1 cellular context compared by ENCODE assay signal in genomic region chr22:38032681-38033521, GRCh38.
TF ChIP-seq lines count a peak whose summit lies in the region.

No MANE protein-coding gene starts in this region.

TF ChIP-seq in HepG2, 621 proteins besides CTCF, POLR2A, EP300 and RAD21 (continued from another document and continues in another):
- TF ChIP-seq HINFP (CRISPR knock-in tag; IDR thresholded peaks at IDR 0.05; ENCODE audit: low read depth) (no peak), SP2 (CRISPR knock-in tag; IDR thresholded peaks at IDR 0.05) (no peak), PATZ1 (CRISPR knock-in tag; IDR thresholded peaks at IDR 0.05) (peak; percentile 83), ZNF800 (CRISPR knock-in tag; IDR thresholded peaks at IDR 0.05) (no peak), NFE2L1 (CRISPR knock-in tag; IDR thresholded peaks at IDR 0.05; ENCODE audit: borderline replicate concordance) (no peak), NR3C1 (CRISPR knock-in tag; IDR thresholded peaks at IDR 0.05) (no peak), GTF2F1 (IDR thresholded peaks at IDR 0.05; ENCODE audit: low read length) (no peak), TFAP4 (IDR thresholded peaks at IDR 0.05; ENCODE audit: borderline replicate concordance, low read depth) (peak; percentile 41; the same call in 1 of the 2 replicates), ZSCAN25 (CRISPR knock-in tag; IDR thresholded peaks at IDR 0.05) (no peak), ZBTB40 (IDR thresholded peaks at IDR 0.05) (no peak), ZBTB40 (CRISPR knock-in tag; IDR thresholded peaks at IDR 0.05) (no peak), ZNF609 (CRISPR knock-in tag; IDR thresholded peaks at IDR 0.05; ENCODE audit: borderline replicate concordance) (no peak), ISL2 (CRISPR knock-in tag; IDR thresholded peaks at IDR 0.05) (no peak), RELA (CRISPR knock-in tag; IDR thresholded peaks at IDR 0.05) (no peak), NFKBIZ (CRISPR knock-in tag; IDR thresholded peaks at IDR 0.05) (no peak), TCF7 (IDR thresholded peaks at IDR 0.05; ENCODE audit: low read depth) (peak; percentile 57; the same call in 1 of the 2 replicates), ZNF749 (CRISPR knock-in tag; IDR thresholded peaks at IDR 0.05; ENCODE audit: borderline replicate concordance) (no peak), KDM5A (IDR thresholded peaks at IDR 0.05; ENCODE audit: borderline replicate concordance, low read length) (no peak), HMGA1 (CRISPR knock-in tag; conservative IDR thresholded peaks at IDR 0.05) (no peak), DNMT1 (CRISPR knock-in tag; IDR thresholded peaks at IDR 0.05) (no peak), PPARG (CRISPR knock-in tag; conservative IDR thresholded peaks at IDR 0.05) (no peak), ZBTB39 (CRISPR knock-in tag; IDR thresholded peaks at IDR 0.05) (no peak), CC2D1A (CRISPR knock-in tag; IDR thresholded peaks at IDR 0.05) (no peak), ZNF792 (CRISPR knock-in tag; IDR thresholded peaks at IDR 0.05) (no peak), WIZ (CRISPR knock-in tag; IDR thresholded peaks at IDR 0.05) (no peak), ZNF260 (CRISPR knock-in tag; IDR thresholded peaks at IDR 0.05; ENCODE audit: borderline replicate concordance, low read depth) (no peak), DMTF1 (CRISPR knock-in tag; IDR thresholded peaks at IDR 0.05) (no peak), ZFP37 (CRISPR knock-in tag; IDR thresholded peaks at IDR 0.05; ENCODE audit: borderline replicate concordance) (no peak)
